ENCODE assay signal across 8 cellular contexts in genomic region chr6:32664827-32665362, GRCh38. TPM values are rescaled to one million over a fixed set of nuclear protein-coding genes. Genes with fewer than 3 reads are reported as not detected.
DNase-seq lines count a peak whose midpoint lies in the region; ATAC-seq and TF ChIP-seq lines count a peak whose summit lies in the region.

No MANE protein-coding gene starts in this region.

- H3K27me3 ChIP-seq in heart left ventricle (peaks cover 0 to 12% (median 0%) of the 10 kb centered on the region in 9 donors), smooth muscle cell (ENCODE audit: low read depth) (no peaks in the 10 kb centered on the region)

- no peaks in the 10 kb centered on the region for H4K20me1 ChIP-seq in smooth muscle cell (ENCODE audit: low read depth)

- H3K27ac ChIP-seq in heart left ventricle: peak overlapping the region in 8 of 12 donors; percentile 30 to 81 (median 69)
- no peak overlapping the region for H3K27ac ChIP-seq in smooth muscle cell (ENCODE audit: low read depth)

- ATAC-seq in heart left ventricle: peak in 3 of 4 donors; percentile 32 to 53 (median 39)
- ATAC-seq in HG03442 (IDR thresholded peaks at IDR 0.05; ENCODE audit: unreplicated experiment): no peak

- TF ChIP-seq CTCF in heart left ventricle (IDR thresholded peaks at IDR 0.05) (no peak), smooth muscle cell (IDR thresholded peaks at IDR 0.05; ENCODE audit: borderline replicate concordance, insufficient read depth, poor library complexity, severe bottlenecking) (no peak)

- WGBS in heart left ventricle, 4 donors: 0 to 3% (median 1%) methylated on average over 8 to 47 of the region's 47 CpGs
- WGBS in smooth muscle cell (ENCODE audit: low lambda C conversion rate): 34% methylated on average over 46 of the region's 47 CpGs

- H3K9ac ChIP-seq in smooth muscle cell (ENCODE audit: low read depth): no peak overlapping the region

- intact Hi-C loops in activated CD4-positive, alpha-beta memory T cell treated with anti-CD3 and anti-CD28 coated beads for 36 hours (cut with micrococcal nuclease): no loop called here
- intact Hi-C loops in heart left ventricle (cut with DNase I): loop anchor here in 3 of 10 donors (5.0 kb wide), 2 partner anchors 78 to 97 kb away; partner anchors contain the start of genes HLA-DQB2 (in 2 of the 3) and HLA-DRB1 (in 1 of the 3)

- H3K4me3 ChIP-seq in heart left ventricle (peak overlapping the region in 7 of 12 donors; percentile 16 to 62 (median 51)), smooth muscle cell (no peak overlapping the region)

- H3K36me3 Mint-ChIP-seq in activated CD4-positive, alpha-beta memory T cell treated with anti-CD3 and anti-CD28 coated beads for 36 hours: no peaks in the 10 kb centered on the region

- no peak overlapping the region for H2AFZ ChIP-seq in smooth muscle cell (ENCODE audit: low read depth)

- H3K27ac Mint-ChIP-seq in activated CD4-positive, alpha-beta memory T cell treated with anti-CD3 and anti-CD28 coated beads for 36 hours: no peak overlapping the region

- H3F3A ChIP-seq in smooth muscle cell (ENCODE audit: low read depth): no peaks in the 10 kb centered on the region

- H3K27me3 Mint-ChIP-seq in activated CD4-positive, alpha-beta memory T cell treated with anti-CD3 and anti-CD28 coated beads for 36 hours: peaks cover 24% of the 10 kb centered on the region

- CTCF ChIA-PET in activated CD4-positive, alpha-beta memory T cell treated with anti-CD3 and anti-CD28 coated beads for 36 hours (lab: Charles Lee): interaction anchor here (0.6 kb wide), 1 partner anchor 13 kb away, joined by 3 read pairs; no protein-coding TSS in a partner anchor

- DNase-seq in GOT3 (lab: John Stamatoyannopoulos, UW): peak; percentile 5
- DNase-seq in activated CD4-positive, alpha-beta memory T cell treated with anti-CD3 and anti-CD28 coated beads for 36 hours: peak; percentile 57
- DNase-seq in heart left ventricle: peak; percentile 38 to 64 (median 47)
- peak; percentile 5 for DNase-seq in stimulated activated CD8-positive, alpha-beta memory T cell treated with anti-CD3 and anti-CD28 coated beads, Interleukin-12 subunit alpha, Interleukin-12 subunit beta, amount 100 ng/mL, for 24 hours (ENCODE audit: extremely low read depth)
- no peak for DNase-seq in LoVo (ENCODE audit: low spot score)
- DNase-seq in midbrain (lab: John Stamatoyannopoulos, UW): no peak
- DNase-seq in smooth muscle cell (lab: John Stamatoyannopoulos, UW; ENCODE audit: unreplicated experiment): no peak

- peak overlapping the region; percentile 78 for H3K4me3 Mint-ChIP-seq in activated CD4-positive, alpha-beta memory T cell treated with anti-CD3 and anti-CD28 coated beads for 36 hours

- H3K79me2 ChIP-seq in smooth muscle cell (ENCODE audit: low read depth): no peaks in the 10 kb centered on the region

- no peak overlapping the region for H3K4me2 ChIP-seq in smooth muscle cell

- POLR2A ChIA-PET in activated CD4-positive, alpha-beta memory T cell treated with anti-CD3 and anti-CD28 coated beads for 36 hours (lab: Charles Lee): no interaction called here

- TF ChIP-seq POLR2A in heart left ventricle (IDR thresholded peaks at IDR 0.05): no peak

- H3K4me1 ChIP-seq in heart left ventricle (peaks cover 0 to 10% (median 0%) of the 10 kb centered on the region in 12 donors), smooth muscle cell (ENCODE audit: low read depth) (no peaks in the 10 kb centered on the region)

- no peaks in the 10 kb centered on the region for H3K36me3 ChIP-seq in heart left ventricle
- H3K36me3 ChIP-seq in smooth muscle cell (ENCODE audit: low read depth): no peaks in the 10 kb centered on the region

- H3K4me1 Mint-ChIP-seq in activated CD4-positive, alpha-beta memory T cell treated with anti-CD3 and anti-CD28 coated beads for 36 hours (ENCODE audit: low read depth): peaks cover 45% of the 10 kb centered on the region

- no peaks in the 10 kb centered on the region for H3K9me3 ChIP-seq in heart left ventricle
- no peaks in the 10 kb centered on the region for H3K9me3 ChIP-seq in smooth muscle cell (replicated peaks; ENCODE audit: low read depth)

- no peaks in the 10 kb centered on the region for H3K9me3 Mint-ChIP-seq in activated CD4-positive, alpha-beta memory T cell treated with anti-CD3 and anti-CD28 coated beads for 36 hours

RNA-seq across cellular contexts. Expression of gene HLA-DQB1, which starts 1.6 kb away (rescaled TPM):
- 10 to 100 TPM in 1 of 2 experiments, 1 to 10 TPM in 1; 9.7 to 10.1 TPM for total RNA-seq in activated CD4-positive, alpha-beta memory T cell treated with anti-CD3 and anti-CD28 coated beads for 36 hours
- 10 to 100 TPM in 6 of 9 donors, 1 to 10 TPM in 2, under 1 TPM in 1; 0.38 to 86.5 (median 14.9) TPM for total RNA-seq in heart left ventricle
- 10 to 100 TPM; 15.4 to 28.9 TPM for polyA plus RNA-seq in heart left ventricle
- total RNA-seq in smooth muscle cell: 6.5 and 6.6 TPM in 2 replicates
- polyA plus RNA-seq in smooth muscle cell: 8.7 and 28.0 TPM in 2 replicates

RNA-seq across cellular contexts. Expression of gene HLA-DQA1, which starts 27.7 kb away (rescaled TPM):
- 1 to 10 TPM in 1 of 2 experiments, under 1 TPM in 1; 0.97 to 1.4 TPM for total RNA-seq in activated CD4-positive, alpha-beta memory T cell treated with anti-CD3 and anti-CD28 coated beads for 36 hours
- total RNA-seq in heart left ventricle (100 to 1,000 TPM in 1 of 9 donors, 10 to 100 TPM in 5, 1 to 10 TPM in 2, not detected in 1; 1.2 to 154 (median 14.1) TPM), smooth muscle cell (1.0 TPM in 1 of 2 replicates, not detected in the other)
- polyA plus RNA-seq in heart left ventricle (1 to 10 TPM; 5.3 to 8.7 TPM), smooth muscle cell (not detected in 2 replicates)

Comparison
In these comparisons a context has a peak if more than half of its experiments do, and no peak if none do; other contexts are left out.
1. DNase-seq: peak in GOT3 (single experiment), activated CD4-positive, alpha-beta memory T cell treated with anti-CD3 and anti-CD28 coated beads for 36 hours (single experiment), heart left ventricle (5 of 5) and stimulated activated CD8-positive, alpha-beta memory T cell treated with anti-CD3 and anti-CD28 coated beads, Interleukin-12 subunit alpha, Interleukin-12 subunit beta, amount 100 ng/mL, for 24 hours (single experiment); none in LoVo (single experiment), midbrain (single experiment) and smooth muscle cell (single experiment).